In genomic region chr5:124748687-124749594, GRCh38 we compare ENCODE assay signal across 8 cellular contexts. TPM values are rescaled to one million over a fixed set of nuclear protein-coding genes. Genes with fewer than 3 reads are reported as not detected.
DNase-seq lines count a peak whose midpoint lies in the region; ATAC-seq and TF ChIP-seq lines count a peak whose summit lies in the region.

No MANE protein-coding gene starts in this region.

- H2BK20ac ChIP-seq in H9 (ENCODE audit: low read depth, low read length, poor library complexity, severe bottlenecking) = peak overlapping the region; percentile 86

- TF ChIP-seq POLR2A in Raji (IDR thresholded peaks at IDR 0.05; ENCODE audit: insufficient read depth, low read depth, low read length) = 0 out of 2 replicates have a peak, but pooled peaks have one; percentile 11

- no peak overlapping the region for H2BK15ac ChIP-seq in H9 (ENCODE audit: low read depth, low read length)

- no CpG with 5 or more reads among the region's 25 CpGs for WGBS in H9 (ENCODE audit: extremely low coverage, insufficient read length, low lambda C conversion rate)

- TF ChIP-seq CTCF in H9 (conservative IDR thresholded peaks at IDR 0.05) = no peak
- peak in 9 of 56 donors; percentile 5 to 28 (median 10) for TF ChIP-seq CTCF in dorsolateral prefrontal cortex (IDR thresholded peaks at IDR 0.05 in 54 of 56, conservative IDR thresholded peaks at IDR 0.05 in 2 of 56; ENCODE audit: low read depth in 1 of 56, partially characterized antibody in 56 of 56)

- peak overlapping the region; percentile 4 for H3T11ph ChIP-seq in H9 (ENCODE audit: low read length)

- H3K36me3 Mint-ChIP-seq in activated CD4-positive, alpha-beta T cell treated with anti-CD3 and anti-CD28 coated beads, Interleukin-2, amount 10 ng/mL, durations not matched to agents 7 days and 5 days (ENCODE audit: low read depth) = no peaks in the 10 kb centered on the region
- H3K36me3 Mint-ChIP-seq in H9 (ENCODE audit: insufficient read depth in 1 of 3, low read depth in 3 of 3) = peaks cover 0 to 8% (median 3%) of the 10 kb centered on the region in 3 experiments; a peak in 3 of 7 replicates
- H3K36me3 Mint-ChIP-seq in stimulated activated naive CD8-positive, alpha-beta T cell treated with anti-CD3 and anti-CD28 coated beads, Interleukin-15, Interleukin-2, amounts not matched to agents 100 ng/mL and 50 ng/mL, for 24 hours (ENCODE audit: low read depth) = no peaks in the 10 kb centered on the region

- peak; percentile 80 for ATAC-seq in left colon

- peak overlapping the region; percentile 65 for H4K5ac ChIP-seq in H9 (ENCODE audit: insufficient read length, low read depth, low read length)

- DNase-seq in activated CD4-positive, alpha-beta T cell treated with anti-CD3 and anti-CD28 coated beads, Interleukin-2, amount 10 ng/mL, durations not matched to agents 7 days and 5 days = peak; percentile 7
- no peak for DNase-seq in activated CD4-positive, alpha-beta T cell treated with anti-CD3 and anti-CD28 coated beads for 1 hour
- DNase-seq in H9 (peak; percentile 92), LHCN-M2 (ENCODE audit: low read depth) (peak; percentile 98), dorsolateral prefrontal cortex (peak; percentile 58 to 96 (median 86)), left colon (peak; percentile 77 to 89)

- peaks cover 20% of the 10 kb centered on the region; the same call in 1 of the 2 replicates for H3K79me2 ChIP-seq in H9 (ENCODE audit: insufficient read depth, low read length)

- peak overlapping the region; percentile 93 for H3K18ac ChIP-seq in H9 (ENCODE audit: insufficient read length, low read depth, low read length)

- peaks cover 20% of the 10 kb centered on the region for H3K27me3 Mint-ChIP-seq in activated CD4-positive, alpha-beta T cell treated with anti-CD3 and anti-CD28 coated beads, Interleukin-2, amount 10 ng/mL, durations not matched to agents 7 days and 5 days
- no peaks in the 10 kb centered on the region for H3K27me3 Mint-ChIP-seq in H9 (ENCODE audit: low read depth)
- peaks cover 7% of the 10 kb centered on the region for H3K27me3 Mint-ChIP-seq in stimulated activated naive CD8-positive, alpha-beta T cell treated with anti-CD3 and anti-CD28 coated beads, Interleukin-15, Interleukin-2, amounts not matched to agents 100 ng/mL and 50 ng/mL, for 24 hours

- H3K27ac ChIP-seq in H9 (ENCODE audit: insufficient read length, low read depth, low read length) (peak overlapping the region; percentile 95), dorsolateral prefrontal cortex (peak overlapping the region; percentile 89 to 99 (median 97))

- H3K4ac ChIP-seq in H9 (ENCODE audit: low read depth, low read length) = no peak overlapping the region; the same call in 1 of the 2 replicates

- H3K4me1 Mint-ChIP-seq in activated CD4-positive, alpha-beta T cell treated with anti-CD3 and anti-CD28 coated beads, Interleukin-2, amount 10 ng/mL, durations not matched to agents 7 days and 5 days = peaks cover 20% of the 10 kb centered on the region
- peaks cover 30 to 33% of the 10 kb centered on the region in 2 experiments for H3K4me1 Mint-ChIP-seq in H9
- H3K4me1 Mint-ChIP-seq in stimulated activated naive CD8-positive, alpha-beta T cell treated with anti-CD3 and anti-CD28 coated beads, Interleukin-15, Interleukin-2, amounts not matched to agents 100 ng/mL and 50 ng/mL, for 24 hours (ENCODE audit: low read depth) = peaks cover 28% of the 10 kb centered on the region

- peaks cover 28% of the 10 kb centered on the region for H3K23me2 ChIP-seq in H9 (ENCODE audit: insufficient read length, low read depth, low read length, poor library complexity, severe bottlenecking)

- no peaks in the 10 kb centered on the region for H3K79me1 ChIP-seq in H9 (ENCODE audit: insufficient read depth, low read depth, low read length, poor library complexity, severe bottlenecking)

- no peak overlapping the region for H3K4me3 Mint-ChIP-seq in activated CD4-positive, alpha-beta T cell treated with anti-CD3 and anti-CD28 coated beads, Interleukin-2, amount 10 ng/mL, durations not matched to agents 7 days and 5 days
- no peak overlapping the region for H3K4me3 Mint-ChIP-seq in H9
- peak overlapping the region; percentile 76 for H3K4me3 Mint-ChIP-seq in stimulated activated naive CD8-positive, alpha-beta T cell treated with anti-CD3 and anti-CD28 coated beads, Interleukin-15, Interleukin-2, amounts not matched to agents 100 ng/mL and 50 ng/mL, for 24 hours

- H3K27me3 ChIP-seq in H9 (ENCODE audit: insufficient read depth, low read length) (no peaks in the 10 kb centered on the region), dorsolateral prefrontal cortex (peaks cover 0 to 4% (median 0%) of the 10 kb centered on the region in 45 donors)

- H3K9ac ChIP-seq in H9 (ENCODE audit: extremely low read depth, insufficient read length, low read length) = peak overlapping the region; percentile 94

- peak overlapping the region; percentile 55 to 92 (median 80) for H3K4me3 ChIP-seq in dorsolateral prefrontal cortex

- POLR2A ChIA-PET in activated CD4-positive, alpha-beta T cell treated with anti-CD3 and anti-CD28 coated beads, Interleukin-2, amount 10 ng/mL, durations not matched to agents 7 days and 5 days (lab: Charles Lee) = no interaction called here

- H2BK120ac ChIP-seq in H9 (ENCODE audit: low read depth, low read length, poor library complexity, severe bottlenecking) = peak overlapping the region; percentile 10

- no peak overlapping the region for H2AFZ ChIP-seq in H9 (ENCODE audit: low read length)

- H2AK5ac ChIP-seq in H9 (ENCODE audit: insufficient read length, low read length) = no peak overlapping the region

- peaks cover 7% of the 10 kb centered on the region; the same call in 1 of the 2 replicates for H3K4me1 ChIP-seq in H9 (ENCODE audit: insufficient read depth, low read length)

- peak overlapping the region; percentile 89 for H3K4me2 ChIP-seq in H9 (ENCODE audit: insufficient read depth, insufficient read length, low read length)

- no peak overlapping the region for H2BK12ac ChIP-seq in H9 (ENCODE audit: insufficient read length, low read depth, low read length)

- no peak overlapping the region for H3K23ac ChIP-seq in H9 (ENCODE audit: insufficient read length, low read depth, low read length)

- no peaks in the 10 kb centered on the region for H3K9me3 ChIP-seq in H9 (ENCODE audit: control insufficient read depth, low read depth, low read length)

- H3K9me3 Mint-ChIP-seq in activated CD4-positive, alpha-beta T cell treated with anti-CD3 and anti-CD28 coated beads, Interleukin-2, amount 10 ng/mL, durations not matched to agents 7 days and 5 days = no peaks in the 10 kb centered on the region
- peaks cover 0 to 2% of the 10 kb centered on the region in 2 experiments; a peak in 2 of 5 replicates for H3K9me3 Mint-ChIP-seq in H9
- no peaks in the 10 kb centered on the region for H3K9me3 Mint-ChIP-seq in stimulated activated naive CD8-positive, alpha-beta T cell treated with anti-CD3 and anti-CD28 coated beads, Interleukin-15, Interleukin-2, amounts not matched to agents 100 ng/mL and 50 ng/mL, for 24 hours

- CTCF ChIA-PET in activated CD4-positive, alpha-beta T cell treated with anti-CD3 and anti-CD28 coated beads, Interleukin-2, amount 10 ng/mL, durations not matched to agents 7 days and 5 days (lab: Charles Lee) = no interaction called here

- H4K20me1 ChIP-seq in H9 (ENCODE audit: control insufficient read depth, insufficient read depth, insufficient read length) = no peaks in the 10 kb centered on the region

- H3K27ac Mint-ChIP-seq in activated CD4-positive, alpha-beta T cell treated with anti-CD3 and anti-CD28 coated beads, Interleukin-2, amount 10 ng/mL, durations not matched to agents 7 days and 5 days = no peak overlapping the region
- H3K27ac Mint-ChIP-seq in H9 = peak overlapping the region; percentile 93 to 100 (median 99)
- peak overlapping the region; percentile 55 for H3K27ac Mint-ChIP-seq in stimulated activated naive CD8-positive, alpha-beta T cell treated with anti-CD3 and anti-CD28 coated beads, Interleukin-15, Interleukin-2, amounts not matched to agents 100 ng/mL and 50 ng/mL, for 24 hours

- peak overlapping the region; percentile 94; the same call in 1 of the 2 replicates for H3K14ac ChIP-seq in H9 (ENCODE audit: insufficient read depth, low read length)

- H4K8ac ChIP-seq in H9 (replicated peaks; ENCODE audit: insufficient read length, low read depth, low read length) = peak overlapping the region; percentile 86

- H2BK5ac ChIP-seq in H9 (ENCODE audit: insufficient read length, low read length) = peak overlapping the region; percentile 55

- peak overlapping the region; percentile 79 for H3K56ac ChIP-seq in H9 (ENCODE audit: insufficient read length, low read depth, low read length)

- intact Hi-C loops in dorsolateral prefrontal cortex (cut with DNase I) = loop anchor here (1.0 to 10.0 kb wide), 11 partner anchors 97 to 738 kb away; no protein-coding TSS in a partner anchor
- intact Hi-C loops in left colon (cut with DNase I, micrococcal nuclease) = loop anchor here in 1 of 2 donors (5.0 kb wide), 1 partner anchor 97 kb away; no protein-coding TSS in a partner anchor

- no peak overlapping the region for H4K91ac ChIP-seq in H9 (ENCODE audit: insufficient read length, low read depth, low read length)

RNA-seq across cellular contexts. Expression of gene ZNF608, which starts 2.5 kb away (rescaled TPM):
- total RNA-seq in activated CD4-positive, alpha-beta T cell treated with anti-CD3 and anti-CD28 coated beads, Interleukin-2, amount 10 ng/mL, durations not matched to agents 7 days and 5 days = not detected
- total RNA-seq in H9 (2021) = 63.7 and 67.0 TPM in 2 replicates
- total RNA-seq in LHCN-M2 (2014; rRNA removed) = 9.0 and 19.4 TPM in 2 replicates
- polyA plus RNA-seq in LHCN-M2 (2012) = 3.0 TPM
- total RNA-seq in dorsolateral prefrontal cortex = 10 to 100 TPM; 21.1 to 70.6 (median 32.8) TPM
- total RNA-seq in left colon = 10 to 100 TPM; 16.2 to 23.1 TPM
